In the genomic region with DNA sequence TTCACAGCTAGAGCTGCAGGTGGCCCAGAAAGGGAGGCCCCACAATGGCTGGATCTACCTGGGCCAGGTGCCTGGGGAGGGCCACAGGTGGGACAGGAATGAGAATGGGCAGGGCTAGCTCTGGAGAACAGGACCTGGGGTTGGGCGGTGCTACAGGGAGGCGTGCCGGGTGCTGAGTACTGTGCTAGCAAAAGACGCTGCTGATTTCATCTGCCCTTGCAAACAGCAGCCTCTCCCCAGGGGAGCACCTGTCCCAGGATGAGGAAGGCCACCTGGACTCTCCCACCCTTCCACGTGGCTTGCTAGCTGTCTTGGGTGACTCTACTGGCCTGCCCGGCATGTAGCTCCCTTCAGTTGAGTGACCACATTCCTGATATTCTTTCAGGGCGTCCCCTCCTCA, we compare ENCODE assay signal across 16 cellular contexts. TPM values are rescaled to one million over a fixed set of nuclear protein-coding genes. Genes with fewer than 3 reads are reported as not detected.
"Had no signal": no experiment of that assay in that cellular context is flagged by ENCODE, and none has a peak within 500 bp of the region (broad histone marks: within the 10 kb centered on the region; RNA-seq: fewer than 3 reads in every experiment).

No MANE protein-coding gene starts in this region.

- H3K4me2 ChIP-seq: hepatocyte had no signal

- ATAC-seq: sciatic nerve had no signal

- H3K27me3 Mint-ChIP-seq: stimulated activated naive CD8-positive, alpha-beta T cell treated with anti-CD3 and anti-CD28 coated beads, Interleukin-15, Interleukin-2, amounts not matched to agents 100 ng/mL and 50 ng/mL, for 24 hours had no signal

- H3K4me1 ChIP-seq: psoas muscle had no signal

- H3K4me1 Mint-ChIP-seq: WTC11 had no signal

- DNase-seq: activated CD8-positive, alpha-beta T cell treated with anti-CD3 and anti-CD28 coated beads, Interleukin-2, amount 10 ng/mL, durations not matched to agents 7 days and 5 days; activated gamma-delta T cell treated with Interleukin-2 at 50 U/mL for 16 hours; psoas muscle had no signal

- H3K27ac Mint-ChIP-seq: activated CD8-positive, alpha-beta T cell treated with anti-CD3 and anti-CD28 coated beads, Interleukin-2, amount 10 ng/mL, durations not matched to agents 7 days and 5 days; activated naive CD8-positive, alpha-beta T cell; stimulated activated naive CD8-positive, alpha-beta T cell treated with anti-CD3 and anti-CD28 coated beads, Interleukin-15, Interleukin-2, amounts not matched to agents 100 ng/mL and 50 ng/mL, for 24 hours; type B pancreatic cell; WTC11 had no signal

- H3K9me3 ChIP-seq: psoas muscle had no signal

- H3K4me3 Mint-ChIP-seq: activated CD8-positive, alpha-beta T cell treated with anti-CD3 and anti-CD28 coated beads, Interleukin-2, amount 10 ng/mL, durations not matched to agents 7 days and 5 days; activated naive CD8-positive, alpha-beta T cell; stimulated activated naive CD8-positive, alpha-beta T cell treated with anti-CD3 and anti-CD28 coated beads, Interleukin-15, Interleukin-2, amounts not matched to agents 100 ng/mL and 50 ng/mL, for 24 hours; type B pancreatic cell; WTC11 had no signal

- H3K9me3 Mint-ChIP-seq: stimulated activated naive CD8-positive, alpha-beta T cell treated with anti-CD3 and anti-CD28 coated beads, Interleukin-15, Interleukin-2, amounts not matched to agents 100 ng/mL and 50 ng/mL, for 24 hours; type B pancreatic cell; WTC11 had no signal

- H3K27me3 ChIP-seq: hepatocyte had no signal

- H3K79me2 ChIP-seq: hepatocyte had no signal

- H3K4me3 ChIP-seq: hepatocyte, psoas muscle had no signal

- H3K27ac ChIP-seq: hepatocyte, psoas muscle had no signal

- H2AFZ ChIP-seq: hepatocyte had no signal

RNA-seq across cellular contexts. Expression of a gene that starts 13.2 kb away (rescaled TPM):
- total RNA-seq: psoas muscle; T-helper 2 cell treated with Interferon-gamma antibody and Interleukin-4, amounts not matched to agents 100 ng/mL and 5 ng/mL, for 36 hours; temporal lobe had no signal
- polyA plus RNA-seq: keratinocyte, neural cell had no signal

RNA-seq across cellular contexts. Expression of a gene that starts 31.7 kb away (rescaled TPM):
- total RNA-seq: activated CD8-positive, alpha-beta T cell treated with anti-CD3 and anti-CD28 coated beads, Interleukin-2, amount 10 ng/mL, durations not matched to agents 7 days and 5 days; mesenteric fat pad; osteoblast; psoas muscle; T-helper 2 cell treated with Interferon-gamma antibody and Interleukin-4, amounts not matched to agents 100 ng/mL and 5 ng/mL, for 36 hours had no signal
- polyA plus RNA-seq: esophagus, keratinocyte, psoas muscle had no signal
